1 cellular context compared by ENCODE assay signal in genomic region chr9:124768778-124769350, GRCh38.
TF ChIP-seq lines count a peak whose summit lies in the region.

No MANE protein-coding gene starts in this region.

TF ChIP-seq in GM23338, 12 proteins besides CTCF, POLR2A, EP300 and RAD21 (continued from another document):
- TF ChIP-seq ZNF462 (CRISPR knock-in tag; IDR thresholded peaks at IDR 0.05): no peak
- TF ChIP-seq JUNB (IDR thresholded peaks at IDR 0.05; ENCODE audit: unreplicated experiment): no peak
- TF ChIP-seq ZNF331 (CRISPR knock-in tag; IDR thresholded peaks at IDR 0.05; ENCODE audit: low read depth): no peak
- TF ChIP-seq ZNF114 (CRISPR knock-in tag; IDR thresholded peaks at IDR 0.05): no peak
- TF ChIP-seq STAT1 (IDR thresholded peaks at IDR 0.05; ENCODE audit: unreplicated experiment): no peak
- TF ChIP-seq EZH2phosphoT487 (IDR thresholded peaks at IDR 0.05; ENCODE audit: unreplicated experiment): no peak
